ENCODE assay signal across 8 cellular contexts in the genomic region with DNA sequence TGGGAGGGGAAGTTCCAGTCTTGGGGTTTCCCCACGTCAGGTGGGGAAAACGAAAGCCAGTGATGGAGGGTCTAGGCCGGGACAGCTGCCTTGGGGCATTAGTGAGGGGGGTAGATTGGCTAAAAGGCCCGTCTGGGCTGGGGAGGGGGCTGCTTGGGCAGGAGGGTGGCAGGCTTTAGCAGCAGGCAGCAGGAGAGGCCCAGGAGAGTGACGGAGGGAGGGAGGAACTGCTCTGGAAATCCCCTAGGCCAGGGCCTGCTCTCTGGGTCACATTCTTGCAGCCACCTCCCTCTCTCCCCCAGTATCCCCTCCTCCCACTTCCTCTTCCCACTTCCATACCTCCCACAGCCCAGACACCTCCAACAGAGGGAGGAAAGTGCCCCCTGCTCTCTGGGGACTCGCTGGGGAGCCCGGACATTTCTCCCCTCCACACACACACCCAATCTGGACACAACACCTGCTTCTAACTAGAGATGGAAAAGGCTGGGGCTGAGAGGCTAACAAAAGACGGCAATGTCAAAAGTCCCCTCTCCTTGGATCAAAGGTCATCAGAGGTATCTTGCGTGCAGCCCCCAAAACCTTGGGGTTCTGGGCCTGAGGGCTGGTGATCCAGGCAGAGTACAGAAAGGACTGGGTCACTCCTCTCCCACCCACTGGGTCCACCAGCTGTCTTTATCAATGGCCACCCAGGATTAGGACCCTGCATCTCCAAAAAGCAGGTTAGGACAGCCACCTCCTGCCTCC. TPM values are rescaled to one million over a fixed set of nuclear protein-coding genes. Genes with fewer than 3 reads are reported as not detected.
DNase-seq lines count a peak whose midpoint lies in the region; ATAC-seq lines count a peak whose summit lies in the region.

No MANE protein-coding gene starts in this region.

- no peaks in the 10 kb centered on the region for H3K27me3 ChIP-seq in CD4-positive, alpha-beta memory T cell (ENCODE audit: insufficient read depth, low read length)

- no peaks in the 10 kb centered on the region for H3K9me3 ChIP-seq in CD4-positive, alpha-beta memory T cell (ENCODE audit: control insufficient read depth in 1 of 2, low read length in 2 of 2)

- H3K27ac Mint-ChIP-seq in CD4-positive, alpha-beta memory T cell: peak overlapping the region; percentile 95 to 98 (median 97)
- H3K27ac Mint-ChIP-seq in activated naive CD8-positive, alpha-beta T cell: peak overlapping the region; percentile 93

- peak overlapping the region; percentile 96 for H3K27ac ChIP-seq in CD4-positive, alpha-beta memory T cell (ENCODE audit: low read depth, low read length)
- peak overlapping the region; percentile 53 for H3K27ac ChIP-seq in substantia nigra (ENCODE audit: low read depth, low read length, poor library complexity, severe bottlenecking)

- DNase-seq in CD4-positive, alpha-beta memory T cell: peak in 2 of 5 donors; percentile 31 to 79
- DNase-seq in kidney tubule cell (ENCODE audit: low spot score) (peak; percentile 82), substantia nigra (lab: John Stamatoyannopoulos, UW) (peak in 1 of 49 donors; percentile 23), GM03348 (ENCODE audit: low spot score) (no peak), NCI-H2107 (lab: John Stamatoyannopoulos, UW) (no peak)

- peak; percentile 24 for ATAC-seq in HG03342 (IDR thresholded peaks at IDR 0.05; ENCODE audit: unreplicated experiment)
- no peak for ATAC-seq in GM18868 (IDR thresholded peaks at IDR 0.05; ENCODE audit: unreplicated experiment)

- no peaks in the 10 kb centered on the region for H3K9me3 Mint-ChIP-seq in CD4-positive, alpha-beta memory T cell
- H3K9me3 Mint-ChIP-seq in activated naive CD8-positive, alpha-beta T cell (ENCODE audit: low read depth): no peaks in the 10 kb centered on the region

- intact Hi-C loops in CD4-positive, alpha-beta memory T cell (cut with micrococcal nuclease): loop anchor here (2.0 kb wide), 1 partner anchor 167 kb away; no protein-coding TSS in a partner anchor

- H3K27me3 Mint-ChIP-seq in CD4-positive, alpha-beta memory T cell: peaks cover 2% of the 10 kb centered on the region in 2 donors
- no peaks in the 10 kb centered on the region for H3K27me3 Mint-ChIP-seq in activated naive CD8-positive, alpha-beta T cell

- peaks cover 8 to 35% of the 10 kb centered on the region in 2 donors for H3K36me3 Mint-ChIP-seq in CD4-positive, alpha-beta memory T cell
- no peaks in the 10 kb centered on the region for H3K36me3 Mint-ChIP-seq in activated naive CD8-positive, alpha-beta T cell

- H3K4me1 ChIP-seq in CD4-positive, alpha-beta memory T cell (ENCODE audit: insufficient read depth, low read length): peaks cover 38% of the 10 kb centered on the region

- H3K4me3 ChIP-seq in CD4-positive, alpha-beta memory T cell (ENCODE audit: low read length in 2 of 2): peak overlapping the region; percentile 83 to 89

- H3K4me3 Mint-ChIP-seq in CD4-positive, alpha-beta memory T cell: peak overlapping the region; percentile 73 to 95 (median 93)
- H3K4me3 Mint-ChIP-seq in activated naive CD8-positive, alpha-beta T cell: peak overlapping the region; percentile 98

- CTCF ChIA-PET in CD4-positive, alpha-beta memory T cell (lab: Charles Lee; ENCODE audit: partially characterized antibody): interaction anchor here (1.0 to 8.3 kb wide), 4 partner anchors 9 to 91 kb away, joined by 3 to 82 read pairs (median 4); a partner anchor contains a TSS

- H3K4me1 Mint-ChIP-seq in CD4-positive, alpha-beta memory T cell: peaks cover 18 to 43% (median 38%) of the 10 kb centered on the region in 4 donors
- peaks cover 41% of the 10 kb centered on the region for H3K4me1 Mint-ChIP-seq in activated naive CD8-positive, alpha-beta T cell (ENCODE audit: low read depth)

- POLR2A ChIA-PET in CD4-positive, alpha-beta memory T cell (lab: Charles Lee; ENCODE audit: partially characterized antibody): interaction anchor here (1.2 to 6.2 kb wide), 7 partner anchors 8 to 49 kb away, joined by 3 to 97 read pairs (median 11); a partner anchor contains a TSS

- H3K36me3 ChIP-seq in CD4-positive, alpha-beta memory T cell (ENCODE audit: insufficient read depth, low read length): peaks cover 23% of the 10 kb centered on the region

RNA-seq across cellular contexts. Expression of a gene that starts 1.8 kb away (rescaled TPM):
- 10 to 100 TPM; 12.7 to 15.0 TPM for total RNA-seq in CD4-positive, alpha-beta memory T cell
- polyA plus RNA-seq in CD4-positive, alpha-beta memory T cell: 1 to 10 TPM; 8.0 to 8.3 TPM

RNA-seq across cellular contexts. Expression of a gene that starts 6.2 kb away (rescaled TPM):
- 10 to 100 TPM; 20.7 to 20.9 TPM for total RNA-seq in CD4-positive, alpha-beta memory T cell
- 10 to 100 TPM; 41.6 to 65.3 TPM for polyA plus RNA-seq in CD4-positive, alpha-beta memory T cell

RNA-seq across cellular contexts. Expression of a gene that starts 6.7 kb away (rescaled TPM):
- not detected for total RNA-seq in CD4-positive, alpha-beta memory T cell
- polyA plus RNA-seq in CD4-positive, alpha-beta memory T cell: not detected

RNA-seq across cellular contexts. Expression of a gene that starts 16.6 kb away (rescaled TPM):
- 100 to 1,000 TPM; 303 to 324 TPM for total RNA-seq in CD4-positive, alpha-beta memory T cell
- polyA plus RNA-seq in CD4-positive, alpha-beta memory T cell: 100 to 1,000 TPM; 384 to 432 TPM

RNA-seq across cellular contexts. Expression of a gene that starts 40.1 kb away (rescaled TPM):
- 1 to 10 TPM; 2.1 to 3.1 TPM for total RNA-seq in CD4-positive, alpha-beta memory T cell
- polyA plus RNA-seq in CD4-positive, alpha-beta memory T cell: 1 to 10 TPM; 3.4 to 3.7 TPM
